Comparison of ENCODE assay signal across 24 cellular contexts in genomic region chr7:101539784-101540183, GRCh38.
DNase-seq lines count a peak whose midpoint lies in the region; ATAC-seq, FAIRE-seq and TF ChIP-seq lines count a peak whose summit lies in the region.
"Had no signal": no experiment of that assay in that cellular context is flagged by ENCODE, and none has a peak within 500 bp of the region (broad histone marks: within the 10 kb centered on the region; RNA-seq: fewer than 3 reads in every experiment).

No MANE protein-coding gene starts in this region.

- H3K23ac ChIP-seq in neuronal stem cell (ENCODE audit: low read depth, low read length, poor library complexity): no peak overlapping the region

- peak overlapping the region in 1 of 2 experiments; percentile 56; a peak in 2 of 4 replicates for H3K9ac ChIP-seq in K562 (ENCODE audit: insufficient read depth in 1 of 2, low read depth in 2 of 2, low read length in 2 of 2)
- H3K9ac ChIP-seq in neuronal stem cell (ENCODE audit: low read depth, low read length, poor library complexity): peak overlapping the region; percentile 12

- intact Hi-C loops in right cardiac atrium (cut with DNase I) (loop anchor here (5.0 to 10.0 kb wide), 3 partner anchors 175 to 733 kb away; partner anchors contain the start of gene COL26A1 (in 4 of the 4)), left ventricle myocardium inferior (cut with micrococcal nuclease) (loop anchor here (5.0 kb wide), 1 partner anchor 733 kb away; no protein-coding TSS in a partner anchor), K562 (cut with micrococcal nuclease) (loop anchor here (5.0 to 10.0 kb wide), 2 partner anchors 278 to 855 kb away; partner anchors contain the start of genes CUX1 and PRKRIP1)

- no peak overlapping the region for H2BK5ac ChIP-seq in neuronal stem cell (ENCODE audit: low read length)

- no peak overlapping the region for H3K4me3 ChIP-seq in right cardiac atrium (ENCODE audit: low read length)
- H3K4me3 ChIP-seq in left ventricle myocardium inferior: no peak overlapping the region
- no peak overlapping the region for H3K4me3 ChIP-seq in K562
- H3K4me3 ChIP-seq in neuronal stem cell (ENCODE audit: low read length in 2 of 2): no peak overlapping the region
- H3K4me3 ChIP-seq: A549 had no signal

- H3K4me1 ChIP-seq in right cardiac atrium (ENCODE audit: control insufficient read depth, insufficient read depth, low read length) (peaks cover 3% of the 10 kb centered on the region), left ventricle myocardium inferior (peaks cover 17% of the 10 kb centered on the region), K562 (replicated peaks in 1 of 2; ENCODE audit: control insufficient read depth in 2 of 2, insufficient read depth in 2 of 2, low read length in 2 of 2) (peaks cover 0 to 32% of the 10 kb centered on the region in 2 experiments; a peak in 2 of 5 replicates), neuronal stem cell (ENCODE audit: control insufficient read depth in 2 of 2, insufficient read depth in 1 of 2, low read depth in 1 of 2, low read length in 2 of 2) (peaks cover 0 to 2% of the 10 kb centered on the region in 2 donors)
- H3K4me1 ChIP-seq: A549, BE2C had no signal

- H3K79me1 ChIP-seq in neuronal stem cell (ENCODE audit: low read depth, low read length): peaks cover 2% of the 10 kb centered on the region

- H4K8ac ChIP-seq in neuronal stem cell (ENCODE audit: low read depth, low read length): no peak overlapping the region

- BruUV-seq in K562 (replicated peaks; lab: Mats Ljungman, UMichigan): no TSS peak

- H3K27ac ChIP-seq in right cardiac atrium (ENCODE audit: low read length) (no peak overlapping the region), left ventricle myocardium inferior (replicated peaks) (no peak overlapping the region), K562 (ENCODE audit: extremely low read depth, low read depth, low read length) (no peak overlapping the region), neuronal stem cell (replicated peaks; ENCODE audit: low read length) (no peak overlapping the region)
- H3K27ac ChIP-seq: A549 had no signal

- no peak overlapping the region for H2BK12ac ChIP-seq in neuronal stem cell (ENCODE audit: low read length)

- H2AK5ac ChIP-seq in neuronal stem cell (ENCODE audit: low read depth, low read length): no peak overlapping the region

- POLR2A ChIA-PET in K562 (lab: Yijun Ruan, JAX): interaction anchor here (1.1 kb wide), 1 partner anchor 10 kb away, joined by 6 read pairs; no protein-coding TSS in a partner anchor

- ATAC-seq in right cardiac atrium (no peak), K562 (no peak)

- TF ChIP-seq RAD21 in K562 (CRISPR knock-in tag; conservative IDR thresholded peaks at IDR 0.05 in 1 of 2, IDR thresholded peaks at IDR 0.05 in 1 of 2): no peak

- H3K4ac ChIP-seq in neuronal stem cell (ENCODE audit: low read length): no peak overlapping the region

- no peaks in the 10 kb centered on the region for H3K79me2 ChIP-seq in K562 (ENCODE audit: control insufficient read depth, insufficient read depth, low read length)

- no peaks in the 10 kb centered on the region for H3K27me3 ChIP-seq in right cardiac atrium (ENCODE audit: control insufficient read depth, insufficient read depth)
- peaks cover 12% of the 10 kb centered on the region for H3K27me3 ChIP-seq in left ventricle myocardium inferior (ENCODE audit: low read depth)
- H3K27me3 ChIP-seq in K562 (ENCODE audit: control insufficient read depth in 2 of 2, insufficient read depth in 2 of 2, low read length in 2 of 2): peaks cover 3 to 22% of the 10 kb centered on the region in 2 experiments; a peak in 2 of 5 replicates
- H3K27me3 ChIP-seq in neuronal stem cell (ENCODE audit: control insufficient read depth in 3 of 3, insufficient read depth in 3 of 3, low read depth in 1 of 3, low read length in 3 of 3): no peaks in the 10 kb centered on the region
- H3K27me3 ChIP-seq: BE2C had no signal

- H2BK120ac ChIP-seq in neuronal stem cell (ENCODE audit: low read depth, low read length): no peak overlapping the region

- 85% methylated on average over 13 of the region's 13 CpGs for WGBS in right cardiac atrium
- 19% methylated on average over 13 of the region's 13 CpGs for WGBS in K562 (ENCODE audit: insufficient coverage, low coverage, missing lambda C conversion rate)
- WGBS in neuronal stem cell (ENCODE audit: extremely low coverage in 2 of 2, insufficient read length in 2 of 2, insufficient replicate concordance in 1 of 2), 2 donors: no CpG with 5 or more reads among the region's 13 CpGs

- no peak overlapping the region for H4K91ac ChIP-seq in neuronal stem cell (ENCODE audit: low read depth, low read length, poor library complexity)

- no peak for FAIRE-seq in K562 (lab: Jason Lieb, UNC)
- FAIRE-seq in RCC 7860 (lab: Jason Lieb, UNC): no peak
- FAIRE-seq: A549, GM12891, GM18507 had no signal

- CTCF ChIA-PET in K562 (lab: Yijun Ruan, JAX; ENCODE audit: low intra/inter-chr PET ratio): no interaction called here

- no peak overlapping the region for H3K14ac ChIP-seq in neuronal stem cell (ENCODE audit: low read length)

- DNase-seq in right cardiac atrium (peak in 2 of 3 donors; percentile 39 to 42), left ventricle myocardium inferior (no peak), K562 (ENCODE audit: extremely low read depth in 1 of 4, low spot score in 3 of 4) (no peak), neuronal stem cell (ENCODE audit: low spot score) (no peak), inferior parietal cortex (ENCODE audit: extremely low spot score) (no peak), RCC 7860 (ENCODE audit: low spot score) (no peak)
- DNase-seq in activated CD8-positive, alpha-beta memory T cell treated with anti-CD3 and anti-CD28 coated beads for 24 hours: no peak
- DNase-seq: 8988T; ACHN; AML-193; BE2C; C1 segment of cervical spinal cord; Calu3; CD4-positive, alpha-beta memory T cell; COR-L47; DMS53; DMS79 treated with DMSO at 0.1 percent for 48 hours; GF-D8; GOT3; H7; HCEC 1CT had no signal

- no peak overlapping the region for H2BK15ac ChIP-seq in neuronal stem cell (ENCODE audit: low read length)

- no peak for TF ChIP-seq POLR2A in K562 (conservative IDR thresholded peaks at IDR 0.05)

- no peak overlapping the region for H3K4me2 ChIP-seq in K562 (ENCODE audit: insufficient read depth, low read length)
- H3K4me2 ChIP-seq in neuronal stem cell (ENCODE audit: insufficient read depth, low read length, poor library complexity, severe bottlenecking): no peak overlapping the region
- H3K4me2 ChIP-seq: A549 had no signal

- H3K18ac ChIP-seq in neuronal stem cell (ENCODE audit: low read length): no peak overlapping the region

- in situ Hi-C loops in K562 (cut with MboI): loop anchor here (5.0 kb wide), 1 partner anchor 733 kb away; no protein-coding TSS in a partner anchor

- peaks cover 4% of the 10 kb centered on the region for H3K9me1 ChIP-seq in K562 (ENCODE audit: control insufficient read depth, insufficient read depth, low read length)

- no peak for TF ChIP-seq EP300 in K562 (IDR thresholded peaks at IDR 0.05; ENCODE audit: low read length)

- TF ChIP-seq CTCF in left ventricle myocardium inferior (IDR thresholded peaks at IDR 0.05; ENCODE audit: borderline replicate concordance) (no peak), K562 (IDR thresholded peaks at IDR 0.05 in 2 of 3, conservative IDR thresholded peaks at IDR 0.05 in 1 of 3; ENCODE audit: insufficient read depth in 2 of 3, low read depth in 1 of 3, low read length in 3 of 3) (no peak)

- no peaks in the 10 kb centered on the region for H3K36me3 ChIP-seq in left ventricle myocardium inferior
- no peaks in the 10 kb centered on the region for H3K36me3 ChIP-seq in K562 (ENCODE audit: control insufficient read depth, insufficient read depth, low read length)
- peaks cover 11 to 16% of the 10 kb centered on the region in 2 donors for H3K36me3 ChIP-seq in neuronal stem cell (replicated peaks in 1 of 2; ENCODE audit: control insufficient read depth in 2 of 2, insufficient read depth in 2 of 2, low read length in 2 of 2)
- H3K36me3 ChIP-seq: BE2C had no signal

- H4K20me1 ChIP-seq in K562 (replicated peaks; ENCODE audit: control insufficient read depth, insufficient read depth, low read length): peaks cover 12% of the 10 kb centered on the region; the same call in 1 of the 2 replicates

- H2AFZ ChIP-seq in K562 (ENCODE audit: low read depth, low read length) (no peak overlapping the region), neuronal stem cell (ENCODE audit: low read length) (no peak overlapping the region)

- no peaks in the 10 kb centered on the region for H3K9me3 ChIP-seq in right cardiac atrium (ENCODE audit: control insufficient read depth, low read length)
- peaks cover 4% of the 10 kb centered on the region for H3K9me3 ChIP-seq in left ventricle myocardium inferior (replicated peaks)
- H3K9me3 ChIP-seq in K562 (replicated peaks; ENCODE audit: control insufficient read depth, insufficient read depth, low read depth, low read length): no peaks in the 10 kb centered on the region
- H3K9me3 ChIP-seq in neuronal stem cell (replicated peaks in 1 of 2; ENCODE audit: control insufficient read depth in 2 of 2, insufficient read depth in 1 of 2, low read depth in 1 of 2, low read length in 2 of 2): no peaks in the 10 kb centered on the region
- H3K9me3 ChIP-seq: A549, BE2C had no signal

TF ChIP-seq in K562, 482 proteins besides CTCF, POLR2A, EP300 and RAD21:
- no peak for TF ChIP-seq MEF2A (IDR thresholded peaks at IDR 0.05; ENCODE audit: control insufficient read depth, low read depth, low read length)
- TF ChIP-seq ZNF282 (CRISPR knock-in tag; IDR thresholded peaks at IDR 0.05): 0 out of 2 replicates have a peak, but pooled peaks have one; percentile 18

Comparison
In these comparisons a context has a peak if more than half of its experiments do, and no peak if none do; other contexts are left out.
1. DNase-seq: peak in right cardiac atrium (2 of 3); none in left ventricle myocardium inferior (single experiment), K562 (0 of 4), neuronal stem cell (single experiment), inferior parietal cortex (single experiment), activated CD8-positive, alpha-beta memory T cell treated with anti-CD3 and anti-CD28 coated beads for 24 hours (single experiment) and RCC 7860 (single experiment).